ENCODE assay signal across 12 cellular contexts in the genomic region with DNA sequence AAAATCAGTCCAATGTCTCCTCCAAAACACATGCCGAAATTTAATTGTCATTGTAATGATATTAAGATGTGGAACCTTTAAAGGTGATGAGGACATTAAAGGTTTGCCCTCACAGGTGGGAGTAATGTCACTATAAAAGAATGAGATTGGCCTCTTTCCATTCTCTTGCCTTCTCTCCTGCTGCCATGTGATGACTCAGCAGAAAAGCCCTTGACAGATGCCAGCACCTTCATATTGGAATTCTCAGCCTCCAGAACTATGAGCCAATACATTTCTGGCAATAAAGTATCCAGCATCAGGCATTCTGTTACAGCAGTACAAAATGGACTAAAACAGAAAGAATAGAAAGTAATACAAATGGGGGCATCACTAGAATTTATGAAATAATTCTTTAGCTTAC.
A peak's percentile ranks its signal among the peaks of the same experiment; 100 is the strongest.
DNase-seq lines count a peak whose midpoint lies in the region; ATAC-seq and TF ChIP-seq lines count a peak whose summit lies in the region.
"Had no signal": no experiment of that assay in that cellular context is flagged by ENCODE, and none has a peak within 500 bp of the region (broad histone marks: within the 10 kb centered on the region; RNA-seq: fewer than 3 reads in every experiment).

No MANE protein-coding gene starts in this region.

- H3K36me3 Mint-ChIP-seq in HFFc6 (ENCODE audit: low read depth) (no peaks in the 10 kb centered on the region), WTC11 (no peaks in the 10 kb centered on the region)

- in situ Hi-C loops in ACHN (cut with HindIII; ENCODE audit: low pct_ligation_motif_present, low pct_unique_long_range_greater_than_20kb, low sequenced_read_pairs) = no loop called here

- no peak overlapping the region for H3K4me3 Mint-ChIP-seq in HFFc6
- no peak overlapping the region for H3K4me3 Mint-ChIP-seq in WTC11
- H3K4me3 Mint-ChIP-seq: dendritic cell treated with granulocyte-macrophage colony-stimulating factor and Interleukin-4, amounts not matched to agents 40 ng/mL and 50 ng/mL, for 4 days had no signal

- H3K27me3 Mint-ChIP-seq in HFFc6 (ENCODE audit: insufficient read depth) = no peaks in the 10 kb centered on the region
- no peaks in the 10 kb centered on the region for H3K27me3 Mint-ChIP-seq in WTC11 (ENCODE audit: low read depth)
- H3K27me3 Mint-ChIP-seq: dendritic cell treated with granulocyte-macrophage colony-stimulating factor and Interleukin-4, amounts not matched to agents 40 ng/mL and 50 ng/mL, for 4 days had no signal

- ATAC-seq in WTC11 = peak; percentile 52
- no peak for ATAC-seq in GM21717 (IDR thresholded peaks at IDR 0.05; ENCODE audit: unreplicated experiment)
- no peak for ATAC-seq in HG02970 (IDR thresholded peaks at IDR 0.05; ENCODE audit: low FRiP score, unreplicated experiment)

- POLR2A ChIA-PET in WTC11 (lab: Charles Lee) (no interaction called here), HEK293T (lab: Yijun Ruan, JAX) (no interaction called here)

- CTCF ChIA-PET in WTC11 (lab: Charles Lee) (no interaction called here), HEK293T (lab: Yijun Ruan, JAX) (no interaction called here)

- H3K9me3 Mint-ChIP-seq in HFFc6 = no peaks in the 10 kb centered on the region
- H3K9me3 Mint-ChIP-seq in WTC11 = no peaks in the 10 kb centered on the region

- H3K27ac Mint-ChIP-seq in HFFc6 (no peak overlapping the region), WTC11 (no peak overlapping the region)
- H3K27ac Mint-ChIP-seq: dendritic cell treated with granulocyte-macrophage colony-stimulating factor and Interleukin-4, amounts not matched to agents 40 ng/mL and 50 ng/mL, for 4 days had no signal

- TF ChIP-seq CTCF in HFFc6 (IDR thresholded peaks at IDR 0.05) = no peak
- no peak for TF ChIP-seq CTCF in WTC11 (IDR thresholded peaks at IDR 0.05)

- peak; percentile 83 for DNase-seq in ACHN
- DNase-seq in HFFc6 = peak; percentile 41
- DNase-seq in WTC11 (ENCODE audit: low spot score) = no peak
- peak; percentile 5 for DNase-seq in iPS DF 19.7 (ENCODE audit: low read depth, low spot score)
- DNase-seq in HEK293T (ENCODE audit: extremely low spot score) = no peak
- no peak for DNase-seq in LoVo (ENCODE audit: low spot score)
- DNase-seq: activated naive CD4-positive, alpha-beta T cell treated with anti-CD3 and anti-CD28 coated beads, Interleukin-2, amount 50 U/mL, for 16 hours; NCI-H2081 treated with DMSO at 0.1 percent for 48 hours; Peyer's patch had no signal

- peaks cover 46% of the 10 kb centered on the region for H3K4me1 Mint-ChIP-seq in HFFc6 (ENCODE audit: low read depth)
- H3K4me1 Mint-ChIP-seq in WTC11 = peaks cover 14% of the 10 kb centered on the region

TF ChIP-seq in WTC11, 78 proteins besides CTCF, POLR2A, EP300 and RAD21 (continues in another document):
- no peak for TF ChIP-seq ZSCAN18 (CRISPR knock-in tag; IDR thresholded peaks at IDR 0.05)
- TF ChIP-seq, protein P1, sequence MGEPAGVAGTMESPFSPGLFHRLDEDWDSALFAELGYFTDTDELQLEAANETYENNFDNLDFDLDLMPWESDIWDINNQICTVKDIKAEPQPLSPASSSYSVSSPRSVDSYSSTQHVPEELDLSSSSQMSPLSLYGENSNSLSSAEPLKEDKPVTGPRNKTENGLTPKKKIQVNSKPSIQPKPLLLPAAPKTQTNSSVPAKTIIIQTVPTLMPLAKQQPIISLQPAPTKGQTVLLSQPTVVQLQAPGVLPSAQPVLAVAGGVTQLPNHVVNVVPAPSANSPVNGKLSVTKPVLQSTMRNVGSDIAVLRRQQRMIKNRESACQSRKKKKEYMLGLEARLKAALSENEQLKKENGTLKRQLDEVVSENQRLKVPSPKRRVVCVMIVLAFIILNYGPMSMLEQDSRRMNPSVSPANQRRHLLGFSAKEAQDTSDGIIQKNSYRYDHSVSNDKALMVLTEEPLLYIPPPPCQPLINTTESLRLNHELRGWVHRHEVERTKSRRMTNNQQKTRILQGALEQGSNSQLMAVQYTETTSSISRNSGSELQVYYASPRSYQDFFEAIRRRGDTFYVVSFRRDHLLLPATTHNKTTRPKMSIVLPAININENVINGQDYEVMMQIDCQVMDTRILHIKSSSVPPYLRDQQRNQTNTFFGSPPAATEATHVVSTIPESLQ (CRISPR knock-in tag; IDR thresholded peaks at IDR 0.05) = no peak
- TF ChIP-seq, protein P2, sequence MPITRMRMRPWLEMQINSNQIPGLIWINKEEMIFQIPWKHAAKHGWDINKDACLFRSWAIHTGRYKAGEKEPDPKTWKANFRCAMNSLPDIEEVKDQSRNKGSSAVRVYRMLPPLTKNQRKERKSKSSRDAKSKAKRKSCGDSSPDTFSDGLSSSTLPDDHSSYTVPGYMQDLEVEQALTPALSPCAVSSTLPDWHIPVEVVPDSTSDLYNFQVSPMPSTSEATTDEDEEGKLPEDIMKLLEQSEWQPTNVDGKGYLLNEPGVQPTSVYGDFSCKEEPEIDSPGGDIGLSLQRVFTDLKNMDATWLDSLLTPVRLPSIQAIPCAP (CRISPR knock-in tag; IDR thresholded peaks at IDR 0.05) = no peak

TF ChIP-seq in HEK293T, 16 proteins besides CTCF, POLR2A, EP300 and RAD21:
- TF ChIP-seq BHLHE40 (IDR thresholded peaks at IDR 0.05; ENCODE audit: borderline replicate concordance) = no peak
- TF ChIP-seq FOXA1 (IDR thresholded peaks at IDR 0.05) = no peak
- TF ChIP-seq FOXM1 (IDR thresholded peaks at IDR 0.05; ENCODE audit: borderline replicate concordance) = no peak
- no peak for TF ChIP-seq HDGF (IDR thresholded peaks at IDR 0.05; ENCODE audit: borderline replicate concordance)
- TF ChIP-seq CTBP1 (IDR thresholded peaks at IDR 0.05; ENCODE audit: borderline replicate concordance) = no peak
- TF ChIP-seq ELF4 (IDR thresholded peaks at IDR 0.05) = no peak
- TF ChIP-seq NFRKB (IDR thresholded peaks at IDR 0.05) = no peak
- TF ChIP-seq ZNF384 (IDR thresholded peaks at IDR 0.05) = no peak
- no peak for TF ChIP-seq ARNT (IDR thresholded peaks at IDR 0.05)
- TF ChIP-seq SUZ12 (IDR thresholded peaks at IDR 0.05) = no peak
- no peak for TF ChIP-seq TARDBP (IDR thresholded peaks at IDR 0.05)
- TF ChIP-seq FOXK2 (IDR thresholded peaks at IDR 0.05) = no peak
- TF ChIP-seq, protein P3, sequence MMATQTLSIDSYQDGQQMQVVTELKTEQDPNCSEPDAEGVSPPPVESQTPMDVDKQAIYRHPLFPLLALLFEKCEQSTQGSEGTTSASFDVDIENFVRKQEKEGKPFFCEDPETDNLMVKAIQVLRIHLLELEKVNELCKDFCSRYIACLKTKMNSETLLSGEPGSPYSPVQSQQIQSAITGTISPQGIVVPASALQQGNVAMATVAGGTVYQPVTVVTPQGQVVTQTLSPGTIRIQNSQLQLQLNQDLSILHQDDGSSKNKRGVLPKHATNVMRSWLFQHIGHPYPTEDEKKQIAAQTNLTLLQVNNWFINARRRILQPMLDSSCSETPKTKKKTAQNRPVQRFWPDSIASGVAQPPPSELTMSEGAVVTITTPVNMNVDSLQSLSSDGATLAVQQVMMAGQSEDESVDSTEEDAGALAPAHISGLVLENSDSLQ (IDR thresholded peaks at IDR 0.05) = no peak
- no peak for TF ChIP-seq L3MBTL2 (conservative IDR thresholded peaks at IDR 0.05)
- TF ChIP-seq LEF1 (IDR thresholded peaks at IDR 0.05; ENCODE audit: borderline replicate concordance) = no peak
- no peak for TF ChIP-seq SP1 (IDR thresholded peaks at IDR 0.05)

Comparison
In these comparisons a context has a peak if more than half of its experiments do, and no peak if none do; other contexts are left out.
1. DNase-seq: peak in ACHN (single experiment), HFFc6 (single experiment) and iPS DF 19.7 (single experiment); none in WTC11 (single experiment), HEK293T (single experiment) and LoVo (single experiment).